Comparison of ENCODE assay signal across 8 cellular contexts in the genomic region with DNA sequence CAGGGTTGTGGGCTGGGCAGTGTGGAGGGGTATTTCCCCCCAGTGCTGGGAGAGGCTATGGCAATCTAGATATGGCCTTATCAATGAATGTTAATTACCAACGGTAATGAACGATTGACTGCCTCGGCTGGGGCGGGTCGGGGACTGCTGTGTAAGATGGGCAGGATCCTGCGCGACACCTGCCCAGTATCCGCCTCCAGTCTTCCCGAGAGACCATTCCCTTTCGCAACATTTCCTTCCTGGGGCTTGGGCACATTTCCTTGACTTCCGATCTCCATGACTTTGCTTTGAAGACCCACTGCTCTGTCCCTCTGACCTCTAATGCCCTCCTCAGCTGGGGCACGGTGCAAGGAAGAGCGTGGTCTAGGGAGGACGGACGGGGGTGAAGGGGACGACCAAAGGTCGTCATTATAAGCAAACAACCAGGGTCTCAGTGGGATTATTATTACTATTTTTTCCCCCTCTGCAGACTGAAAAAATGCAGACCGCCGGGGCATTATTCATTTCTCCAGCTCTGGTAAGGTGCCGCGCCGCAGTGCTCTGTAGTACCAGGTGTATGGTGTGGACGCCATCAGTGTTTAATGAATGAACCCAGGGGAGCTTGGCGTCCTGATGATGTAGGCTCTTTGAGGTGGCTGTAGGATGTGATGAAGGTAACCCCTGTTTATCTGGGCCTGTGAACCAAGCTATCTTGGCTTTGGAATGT. TPM values are rescaled to one million over a fixed set of nuclear protein-coding genes. Genes with fewer than 3 reads are reported as not detected.
DNase-seq lines count a peak whose midpoint lies in the region; ATAC-seq and TF ChIP-seq lines count a peak whose summit lies in the region.

No MANE protein-coding gene starts in this region.

- H3K27ac ChIP-seq in BLaER1 (peak overlapping the region; percentile 81), HL-60 (replicated peaks) (peak overlapping the region; percentile 83), body of pancreas (peak overlapping the region; percentile 42 to 92 (median 82)), mesendoderm (ENCODE audit: low read depth, low read length) (no peak overlapping the region), caudate nucleus (ENCODE audit: low read depth, low read length) (no peak overlapping the region)

- H4K8ac ChIP-seq in mesendoderm (ENCODE audit: low read depth, low read length): no peak overlapping the region

- DNase-seq in HL-60 (ENCODE audit: low read depth in 1 of 2, low spot score in 1 of 2): no peak
- DNase-seq in body of pancreas: no peak
- DNase-seq in mesendoderm: no peak
- no peak for DNase-seq in HK-2 (ENCODE audit: unreplicated experiment)
- no peak for DNase-seq in DMS114 treated with DMSO at 0.1 percent for 48 hours (lab: John Stamatoyannopoulos, UW; ENCODE audit: unreplicated experiment)
- no peak for DNase-seq in caudate nucleus (lab: John Stamatoyannopoulos, UW)

- peaks cover 40% of the 10 kb centered on the region for H3K36me3 ChIP-seq in BLaER1
- peaks cover 0 to 6% of the 10 kb centered on the region in 2 donors for H3K36me3 ChIP-seq in body of pancreas (replicated peaks in 1 of 2; ENCODE audit: insufficient read depth in 1 of 2, low read depth in 2 of 2)
- H3K36me3 ChIP-seq in mesendoderm (ENCODE audit: control insufficient read depth, insufficient read depth, low read length): peaks cover 2% of the 10 kb centered on the region

- H3K9me3 ChIP-seq in BLaER1 (no peaks in the 10 kb centered on the region), body of pancreas (no peaks in the 10 kb centered on the region)

- H2BK15ac ChIP-seq in mesendoderm (replicated peaks; ENCODE audit: low read depth): no peak overlapping the region

- no peak overlapping the region for H3K18ac ChIP-seq in mesendoderm (ENCODE audit: low read length)

- no peak overlapping the region for H2BK120ac ChIP-seq in mesendoderm (ENCODE audit: low read depth, low read length)

- no peak for TF ChIP-seq POLR2A in body of pancreas (IDR thresholded peaks at IDR 0.05)

- 0 to 1% methylated on average over 22 to 24 of the region's 24 CpGs for WGBS in body of pancreas, 2 donors
- no CpG with 5 or more reads among the region's 24 CpGs for WGBS in mesendoderm (ENCODE audit: extremely low coverage, insufficient coverage, low lambda C conversion rate)

- no peaks in the 10 kb centered on the region for H3K27me3 ChIP-seq in BLaER1
- no peaks in the 10 kb centered on the region for H3K27me3 ChIP-seq in HL-60 (ENCODE audit: insufficient read depth, poor library complexity, severe bottlenecking)
- no peaks in the 10 kb centered on the region for H3K27me3 ChIP-seq in body of pancreas
- no peaks in the 10 kb centered on the region for H3K27me3 ChIP-seq in mesendoderm (ENCODE audit: insufficient read depth, low read length, poor library complexity)

- TF ChIP-seq CTCF in HL-60 (IDR thresholded peaks at IDR 0.05; ENCODE audit: insufficient read depth, low read length) (no peak), body of pancreas (IDR thresholded peaks at IDR 0.05) (no peak)

- H3K79me2 ChIP-seq in mesendoderm (ENCODE audit: control insufficient read depth, insufficient read depth, low read length): peaks cover 7% of the 10 kb centered on the region

- H3K4me3 ChIP-seq in BLaER1 (peak overlapping the region; percentile 80), HL-60 (replicated peaks; ENCODE audit: insufficient read depth, low read length) (peak overlapping the region; percentile 84), body of pancreas (peak overlapping the region; percentile 77 to 78), mesendoderm (ENCODE audit: low read length) (peak overlapping the region; percentile 48)

- peak overlapping the region; percentile 38 for H3K4ac ChIP-seq in mesendoderm (ENCODE audit: low read depth, low read length)

- H3K4me2 ChIP-seq in BLaER1 (peak overlapping the region; percentile 95), mesendoderm (ENCODE audit: low read length) (peak overlapping the region; percentile 68)

- intact Hi-C loops in body of pancreas (cut with DNase I): no loop called here

- no peak overlapping the region for H4K5ac ChIP-seq in mesendoderm (ENCODE audit: low read length)

- H4K20me1 ChIP-seq in BLaER1: no peaks in the 10 kb centered on the region

- ATAC-seq in body of pancreas (no peak), HG02678 (IDR thresholded peaks at IDR 0.05; ENCODE audit: unreplicated experiment) (no peak)

- no peak overlapping the region for H2BK5ac ChIP-seq in mesendoderm (ENCODE audit: low read length)

- H3K4me1 ChIP-seq in BLaER1: peaks cover 26% of the 10 kb centered on the region
- peaks cover 23% of the 10 kb centered on the region for H3K4me1 ChIP-seq in body of pancreas
- H3K4me1 ChIP-seq in mesendoderm (ENCODE audit: control insufficient read depth, low read depth, low read length): peaks cover 5% of the 10 kb centered on the region

- H3K56ac ChIP-seq in mesendoderm (ENCODE audit: low read length): peak overlapping the region; percentile 86

- H2AK5ac ChIP-seq in mesendoderm (ENCODE audit: low read length): no peak overlapping the region

- H3K79me1 ChIP-seq in mesendoderm (ENCODE audit: low read length): peaks cover 6% of the 10 kb centered on the region

- H3K9ac ChIP-seq in BLaER1 (peak overlapping the region; percentile 86), mesendoderm (ENCODE audit: low read length) (peak overlapping the region; percentile 80)

- H3K23ac ChIP-seq in mesendoderm (ENCODE audit: low read length): no peak overlapping the region

RNA-seq across cellular contexts. Expression of a gene that starts 0.5 kb away (rescaled TPM):
- total RNA-seq in body of pancreas: 10 to 100 TPM in 1 of 2 donors, 1 to 10 TPM in 1; 8.2 to 16.9 TPM
- 153 TPM for polyA plus RNA-seq in mesendoderm (2013, experiment 1 of 2)
- polyA plus RNA-seq in mesendoderm (2013, experiment 2 of 2): 158 TPM

RNA-seq across cellular contexts. Expression of a gene that starts 15.1 kb away (rescaled TPM):
- 10 to 100 TPM; 28.3 to 47.1 TPM for total RNA-seq in body of pancreas
- polyA plus RNA-seq in mesendoderm (2013, experiment 1 of 2): 52.0 TPM
- 52.4 TPM for polyA plus RNA-seq in mesendoderm (2013, experiment 2 of 2)

RNA-seq across cellular contexts. Expression of a gene that starts 51.5 kb away (rescaled TPM):
- total RNA-seq in body of pancreas: 10 to 100 TPM; 35.9 to 39.4 TPM
- 115 TPM for polyA plus RNA-seq in mesendoderm (2013, experiment 1 of 2)
- 113 TPM for polyA plus RNA-seq in mesendoderm (2013, experiment 2 of 2)

Comparison
In these comparisons a context has a peak if more than half of its experiments do, and no peak if none do; other contexts are left out.
1. H3K27ac ChIP-seq: peak in BLaER1 (single experiment), HL-60 (single experiment) and body of pancreas (4 of 4); none in mesendoderm (single experiment) and caudate nucleus (single experiment).
2. Peak in every context shown above with its lines, with median percentiles within 50 percentile points of each other: H3K4me3 ChIP-seq.